Comparison of ENCODE assay signal across 9 cellular contexts in the genomic region with DNA sequence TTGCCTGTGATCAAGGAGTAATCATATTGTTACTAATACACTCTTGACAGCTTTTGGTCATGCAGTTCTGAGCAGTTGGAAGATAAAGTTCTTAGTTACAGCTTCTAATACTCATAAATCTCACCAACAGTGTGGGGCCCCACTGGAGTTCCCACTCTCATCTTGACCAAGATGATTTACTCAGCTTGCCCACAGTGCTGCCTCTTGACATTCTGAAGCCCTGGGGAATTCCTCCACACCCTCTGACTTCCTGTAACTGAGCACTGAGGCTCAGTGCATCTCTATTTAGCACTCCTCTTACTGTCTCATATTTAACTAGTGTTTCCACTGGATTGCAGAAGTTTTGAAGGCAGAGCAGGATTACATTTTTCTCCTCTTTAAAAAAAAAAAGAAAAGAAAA. TPM values are rescaled to one million over a fixed set of nuclear protein-coding genes. Genes with fewer than 3 reads are reported as not detected.
DNase-seq lines count a peak whose midpoint lies in the region; ATAC-seq and TF ChIP-seq lines count a peak whose summit lies in the region.
"Had no signal": no experiment of that assay in that cellular context is flagged by ENCODE, and none has a peak within 500 bp of the region (broad histone marks: within the 10 kb centered on the region; RNA-seq: fewer than 3 reads in every experiment).

No MANE protein-coding gene starts in this region.

- H3K27ac ChIP-seq in adrenal gland (peak overlapping the region in 2 of 5 donors; percentile 33 to 96), substantia nigra (ENCODE audit: low read depth, low read length, poor library complexity, severe bottlenecking) (peak overlapping the region; percentile 55)

- DNase-seq in ACHN (peak; percentile 78), SKM-1 treated with dmso at 0.1 percent for 144 hours (lab: John Stamatoyannopoulos, UW; ENCODE audit: unreplicated experiment) (peak; percentile 60), adrenal gland (peak in 4 of 7 donors; percentile 25 to 59 (median 43)), myocyte (ENCODE audit: low read depth) (peak; percentile 94), substantia nigra (lab: John Stamatoyannopoulos, UW) (peak in 13 of 49 donors; percentile 5 to 52 (median 29)), islet precursor cell (no peak)

- intact Hi-C loops in adrenal gland (cut with DNase I), result no loop called here

- no peaks in the 10 kb centered on the region for H3K36me3 ChIP-seq in adrenal gland (replicated peaks in 1 of 2)
- H3K36me3 ChIP-seq: pancreas had no signal

- H3K9me3 ChIP-seq in adrenal gland (replicated peaks in 1 of 3), result no peaks in the 10 kb centered on the region
- H3K9me3 ChIP-seq: pancreas had no signal

- in situ Hi-C loops in ACHN (cut with HindIII; ENCODE audit: low pct_ligation_motif_present, low pct_unique_long_range_greater_than_20kb, low sequenced_read_pairs), result no loop called here

- H3K4me3 ChIP-seq in adrenal gland, result no peak overlapping the region
- H3K4me3 ChIP-seq: pancreas had no signal

- H3K27me3 ChIP-seq in adrenal gland, result no peaks in the 10 kb centered on the region
- H3K27me3 ChIP-seq: pancreas had no signal

- no peak for TF ChIP-seq CTCF in adrenal gland (IDR thresholded peaks at IDR 0.05)

- H3K4me1 ChIP-seq in adrenal gland (replicated peaks in 1 of 2), result peaks cover 38 to 65% of the 10 kb centered on the region in 2 donors

- TF ChIP-seq POLR2A in adrenal gland (IDR thresholded peaks at IDR 0.05), result no peak

- ATAC-seq in GM18873 (IDR thresholded peaks at IDR 0.05; ENCODE audit: low FRiP score, unreplicated experiment) (peak; percentile 65), HG03135 (IDR thresholded peaks at IDR 0.05; ENCODE audit: unreplicated experiment) (peak; percentile 44)
- ATAC-seq: pancreas had no signal

RNA-seq across cellular contexts. Expression of a gene that starts 1.9 kb away (rescaled TPM):
- total RNA-seq in adrenal gland, result 100 to 1,000 TPM; 105 to 276 (median 191) TPM
- 100 to 1,000 TPM; 100 to 198 (median 130) TPM for polyA plus RNA-seq in adrenal gland
- 275 and 433 TPM in 2 replicates for total RNA-seq in myocyte
- 142 TPM for polyA plus RNA-seq in myocyte (2012)

RNA-seq across cellular contexts. Expression of a gene that starts 2.6 kb away (rescaled TPM):
- total RNA-seq in adrenal gland, result 10 to 100 TPM; 39.6 to 85.7 (median 61.5) TPM
- 10 to 100 TPM; 31.8 to 76.9 (median 34.4) TPM for polyA plus RNA-seq in adrenal gland
- total RNA-seq in myocyte, result 69.4 and 82.5 TPM in 2 replicates
- polyA plus RNA-seq in myocyte (2012), result 41.5 TPM

RNA-seq across cellular contexts. Expression of a gene that starts 30.7 kb away (rescaled TPM):
- total RNA-seq in adrenal gland (10 to 100 TPM; 16.8 to 39.6 (median 27.3) TPM), myocyte (24.9 and 37.6 TPM in 2 replicates)
- 10 to 100 TPM in 1 of 3 donors, 1 to 10 TPM in 2; 6.9 to 38.1 (median 9.8) TPM for polyA plus RNA-seq in adrenal gland
- polyA plus RNA-seq in myocyte (2012), result 11.2 TPM

RNA-seq across cellular contexts. Expression of a gene that starts 39.6 kb away (rescaled TPM):
- total RNA-seq in adrenal gland (under 1 TPM in 3 of 8 donors, not detected in 5; 0.04 to 0.14 (median 0.10) TPM), myocyte (71.3 and 168 TPM in 2 replicates)
- polyA plus RNA-seq in adrenal gland, result under 1 TPM; 0.03 to 0.08 (median 0.07) TPM
- polyA plus RNA-seq in myocyte (2012), result 12.5 TPM
- polyA plus RNA-seq: pancreas had no signal
